Comparison of ENCODE assay signal across 17 cellular contexts in the genomic region with DNA sequence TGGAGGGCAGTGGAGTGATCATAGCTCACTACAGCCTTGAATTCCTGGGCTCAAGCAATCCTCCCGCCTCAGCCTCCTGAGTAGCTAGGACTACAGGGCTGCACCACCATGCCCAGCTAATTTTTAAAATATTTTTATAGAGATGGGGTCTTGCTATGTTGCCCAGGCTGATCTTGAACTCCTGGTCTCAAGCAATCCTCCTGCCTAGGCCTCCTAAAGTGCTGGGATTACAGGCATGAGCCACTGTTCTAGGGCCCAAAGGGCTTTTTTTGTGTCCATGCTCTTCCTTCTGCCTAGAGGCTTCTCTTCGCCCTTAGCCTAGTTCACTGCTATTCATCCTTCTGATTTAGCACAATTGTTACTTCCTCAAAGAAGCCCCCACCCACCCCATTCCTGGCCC. TPM values are rescaled to one million over a fixed set of nuclear protein-coding genes. Genes with fewer than 3 reads are reported as not detected.
"Had no signal": no experiment of that assay in that cellular context is flagged by ENCODE, and none has a peak within 500 bp of the region (broad histone marks: within the 10 kb centered on the region; RNA-seq: fewer than 3 reads in every experiment).

No MANE protein-coding gene starts in this region.

RNA-seq across cellular contexts. Expression of a gene that starts 41.2 kb away (rescaled TPM):
- total RNA-seq: naive thymus-derived CD8-positive, alpha-beta T cell; natural killer cell treated with Interleukin-12 subunit alpha and Interleukin-12 subunit beta and Interleukin-15 and Interleukin-18, amount 100 ng/mL, for 72 hours; neural crest cell; omental fat pad; osteocyte; posterior vena cava; pulmonary artery endothelial cell; right atrium auricular region; sciatic nerve; smooth muscle cell; spleen; suprapubic skin; transverse colon; upper lobe of left lung; ureter; vagina had no signal
- polyA plus RNA-seq: naive thymus-derived CD8-positive, alpha-beta T cell; pancreas; smooth muscle cell; spleen had no signal
